9 cellular contexts compared by ENCODE assay signal in the genomic region with DNA sequence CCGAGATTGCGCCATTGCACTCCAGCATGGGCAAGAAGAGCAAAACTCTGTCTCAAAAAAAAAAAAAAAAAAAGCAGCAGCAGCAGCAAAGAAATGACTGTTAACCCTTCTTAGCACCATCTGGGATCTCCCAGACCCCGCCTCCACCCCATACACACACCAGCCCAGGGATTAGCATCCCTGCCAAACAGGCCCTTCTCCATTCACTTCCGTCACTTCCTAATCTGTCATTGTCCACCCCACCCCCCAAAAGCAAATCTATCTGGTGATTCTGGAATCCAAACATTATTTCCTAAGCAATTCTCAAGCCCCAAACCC. TPM values are rescaled to one million over a fixed set of nuclear protein-coding genes. Genes with fewer than 3 reads are reported as not detected.
DNase-seq lines count a peak whose midpoint lies in the region; ATAC-seq and TF ChIP-seq lines count a peak whose summit lies in the region.
"Had no signal": no experiment of that assay in that cellular context is flagged by ENCODE, and none has a peak within 500 bp of the region (broad histone marks: within the 10 kb centered on the region; RNA-seq: fewer than 3 reads in every experiment).

No MANE protein-coding gene starts in this region.

- intact Hi-C loops in heart right ventricle (cut with DNase I) (no loop called here), left ventricle myocardium superior (cut with micrococcal nuclease) (no loop called here), aorta (cut with DNase I) (no loop called here)

- peaks cover 38 to 100% (median 89%) of the 10 kb centered on the region in 9 donors for H3K4me1 ChIP-seq in heart right ventricle
- H3K4me1 ChIP-seq in aorta (ENCODE audit: control insufficient read depth in 1 of 2, insufficient read depth in 2 of 2, low read length in 2 of 2): peaks cover 0 to 5% of the 10 kb centered on the region in 2 donors

- H3K36me3 ChIP-seq in heart right ventricle (peaks cover 0 to 7% (median 0%) of the 10 kb centered on the region in 9 donors), aorta (ENCODE audit: control insufficient read depth in 1 of 2, insufficient read depth in 2 of 2, low read length in 1 of 2) (no peaks in the 10 kb centered on the region)

- H3K4me3 ChIP-seq in heart right ventricle (peak overlapping the region in 5 of 10 donors; percentile 6 to 29 (median 26)), aorta (ENCODE audit: low read length in 2 of 2) (no peak overlapping the region)

- peaks cover 6% of the 10 kb centered on the region for H3K36me3 Mint-ChIP-seq in brain
- no peaks in the 10 kb centered on the region for H3K36me3 Mint-ChIP-seq in memory B cell

- DNase-seq in heart right ventricle: no peak
- DNase-seq in left ventricle myocardium superior: no peak
- DNase-seq in memory B cell (ENCODE audit: low spot score in 2 of 2): no peak
- no peak for DNase-seq in aorta
- no peak for DNase-seq in nucleus accumbens (lab: John Stamatoyannopoulos, UW)
- DNase-seq in stimulated activated CD8-positive, alpha-beta memory T cell treated with anti-CD3 and anti-CD28 coated beads, Interleukin-4, amount 100 ng/mL, for 48 hours: no peak

- H3K9me3 Mint-ChIP-seq in brain (no peaks in the 10 kb centered on the region), memory B cell (no peaks in the 10 kb centered on the region)

- H3K4me1 Mint-ChIP-seq in brain (peaks cover 89% of the 10 kb centered on the region), memory B cell (peaks cover 65% of the 10 kb centered on the region)

- no peak for TF ChIP-seq CTCF in heart right ventricle (IDR thresholded peaks at IDR 0.05)
- no peak for TF ChIP-seq CTCF in brain (conservative IDR thresholded peaks at IDR 0.05)

- H3K27me3 ChIP-seq in heart right ventricle (no peaks in the 10 kb centered on the region), aorta (ENCODE audit: control insufficient read depth in 1 of 2, insufficient read depth in 2 of 2, low read length in 1 of 2) (no peaks in the 10 kb centered on the region)
- H3K27me3 ChIP-seq: SJCRH30 had no signal

- H3K27me3 Mint-ChIP-seq in brain (peaks cover 32% of the 10 kb centered on the region), memory B cell (no peaks in the 10 kb centered on the region)

- H3K27ac ChIP-seq in heart right ventricle (peak overlapping the region; percentile 76 to 98 (median 92)), aorta (ENCODE audit: low read depth in 1 of 2, low read length in 2 of 2) (peak overlapping the region; percentile 86 to 98)

- ATAC-seq in heart right ventricle (no peak), left ventricle myocardium superior (no peak), memory B cell (ENCODE audit: low read depth) (no peak), aorta (ENCODE audit: low FRiP score) (no peak), HG02798 (IDR thresholded peaks at IDR 0.05; ENCODE audit: poor library complexity, unreplicated experiment) (no peak)

- 56 to 63% methylated on average over 4 of the region's 4 CpGs for WGBS in heart right ventricle, 2 donors
- 55 to 60% methylated on average over 4 of the region's 4 CpGs for WGBS in aorta, 2 donors

- H3K9me3 ChIP-seq in heart right ventricle (no peaks in the 10 kb centered on the region), aorta (ENCODE audit: control insufficient read depth, low read length) (no peaks in the 10 kb centered on the region)
- H3K9me3 ChIP-seq: SJCRH30 had no signal

- H3K4me3 Mint-ChIP-seq in brain: peak overlapping the region; percentile 47 to 82 (median 57)
- peak overlapping the region; percentile 66 for H3K4me3 Mint-ChIP-seq in memory B cell

- H3K27ac Mint-ChIP-seq in brain (peak overlapping the region; percentile 84 to 96 (median 93)), memory B cell (peak overlapping the region; percentile 100)

RNA-seq across cellular contexts. Expression of a gene that starts 5.8 kb away (rescaled TPM):
- 100 to 1,000 TPM; 259 to 447 (median 386) TPM for total RNA-seq in heart right ventricle
- 100 to 1,000 TPM; 101 to 113 TPM for polyA plus RNA-seq in heart right ventricle
- 354 TPM for total RNA-seq in left ventricle myocardium superior
- polyA plus RNA-seq in brain (ENCODE audit: insufficient read depth, low read depth, low replicate concordance): 17.2 TPM
- 1,000 to 10,000 TPM; 1,149 to 1,263 TPM for total RNA-seq in aorta
- 100 to 1,000 TPM; 146 to 237 TPM for polyA plus RNA-seq in aorta

RNA-seq across cellular contexts. Expression of a gene that starts 21.3 kb away (rescaled TPM):
- total RNA-seq in heart right ventricle: 1,000 to 10,000 TPM in 5 of 10 donors, 100 to 1,000 TPM in 5; 784 to 1,131 (median 1,002) TPM
- 1,000 to 10,000 TPM in 1 of 2 donors, 100 to 1,000 TPM in 1; 555 to 1,173 TPM for polyA plus RNA-seq in heart right ventricle
- total RNA-seq in left ventricle myocardium superior: 804 TPM
- polyA plus RNA-seq in brain (ENCODE audit: insufficient read depth, low read depth, low replicate concordance): 3,048 TPM
- 100 to 1,000 TPM; 787 to 987 TPM for total RNA-seq in aorta
- 1,000 to 10,000 TPM; 1,251 to 1,857 TPM for polyA plus RNA-seq in aorta

RNA-seq across cellular contexts. Expression of a gene that starts 38.9 kb away (rescaled TPM):
- total RNA-seq in heart right ventricle (10 to 100 TPM in 8 of 10 donors, 1 to 10 TPM in 2; 8.2 to 17.9 (median 12.3) TPM), left ventricle myocardium superior (12.3 TPM), aorta (10 to 100 TPM; 14.8 to 14.9 TPM)
- polyA plus RNA-seq in heart right ventricle (10 to 100 TPM in 1 of 2 donors, 1 to 10 TPM in 1; 9.3 to 19.2 TPM), brain (ENCODE audit: insufficient read depth, low read depth, low replicate concordance) (28.4 TPM), aorta (10 to 100 TPM in 1 of 2 donors, 1 to 10 TPM in 1; 1.6 to 10.8 TPM)

RNA-seq across cellular contexts. Expression of a gene that starts 49.2 kb away (rescaled TPM):
- total RNA-seq in heart right ventricle (10 to 100 TPM; 25.0 to 45.3 (median 29.8) TPM), left ventricle myocardium superior (33.1 TPM), aorta (10 to 100 TPM; 80.1 to 87.9 TPM)
- polyA plus RNA-seq in heart right ventricle (10 to 100 TPM; 22.1 to 35.3 TPM), brain (ENCODE audit: insufficient read depth, low read depth, low replicate concordance) (111 TPM), aorta (10 to 100 TPM; 13.5 to 40.3 TPM)
